Comparison of ENCODE assay signal across 23 cellular contexts in genomic region chr19:29532956-29533355, GRCh38. TPM values are rescaled to one million over a fixed set of nuclear protein-coding genes. Genes with fewer than 3 reads are reported as not detected.
"Had no signal": no experiment of that assay in that cellular context is flagged by ENCODE, and none has a peak within 500 bp of the region (broad histone marks: within the 10 kb centered on the region; RNA-seq: fewer than 3 reads in every experiment).

No MANE protein-coding gene starts in this region.

- H3K9me3 Mint-ChIP-seq: dendritic cell treated with granulocyte-macrophage colony-stimulating factor and Interleukin-4, amounts not matched to agents 40 ng/mL and 50 ng/mL, for 4 days; effector memory CD8-positive, alpha-beta T cell; type B pancreatic cell had no signal

- H3K4me1 ChIP-seq: gastrocnemius medialis had no signal

- H3K27ac Mint-ChIP-seq: dendritic cell treated with granulocyte-macrophage colony-stimulating factor and Interleukin-4, amounts not matched to agents 40 ng/mL and 50 ng/mL, for 4 days; effector memory CD8-positive, alpha-beta T cell; immature natural killer cell; naive thymus-derived CD4-positive, alpha-beta T cell; nephron progenitor cell; type B pancreatic cell had no signal

- H3K4me3 ChIP-seq: esophagus muscularis mucosa, gastrocnemius medialis, left ventricle myocardium inferior, lung, thyroid gland, uterus had no signal

- H3K36me3 Mint-ChIP-seq: immature natural killer cell; naive thymus-derived CD4-positive, alpha-beta T cell; type B pancreatic cell had no signal

- H3K9me3 ChIP-seq: gastrocnemius medialis, left ventricle myocardium inferior, thyroid gland, uterus had no signal

- H3K4me3 Mint-ChIP-seq: dendritic cell treated with granulocyte-macrophage colony-stimulating factor and Interleukin-4, amounts not matched to agents 40 ng/mL and 50 ng/mL, for 4 days; effector memory CD8-positive, alpha-beta T cell; immature natural killer cell; naive thymus-derived CD4-positive, alpha-beta T cell; nephron progenitor cell; type B pancreatic cell had no signal

- H3K36me3 ChIP-seq: esophagus muscularis mucosa, gastrocnemius medialis, left ventricle myocardium inferior, thyroid gland, uterus had no signal

- ATAC-seq: effector memory CD8-positive, alpha-beta T cell; gastrocnemius medialis; left cardiac atrium; naive thymus-derived CD4-positive, alpha-beta T cell had no signal

- DNase-seq: effector memory CD8-positive, alpha-beta T cell; gastrocnemius medialis; immature natural killer cell; left cardiac atrium; left ventricle myocardium inferior; mesenchymal stem cell; naive thymus-derived CD4-positive, alpha-beta T cell; nephron progenitor cell; stimulated activated CD4-positive, alpha-beta T cell treated with anti-CD3 and anti-CD28 coated beads, Interleukin-2, amount 100 ng/mL, for 24 hours; stimulated activated CD4-positive, alpha-beta T cell treated with anti-CD3 and anti-CD28 coated beads, Interleukin-4, amount 100 ng/mL, for 4 hours; stimulated activated naive CD4-positive, alpha-beta T cell; thyroid gland had no signal

- H3K27ac ChIP-seq: epithelial cell of prostate, esophagus muscularis mucosa, gastrocnemius medialis, left ventricle myocardium inferior, thyroid gland, uterus had no signal

RNA-seq across cellular contexts. Expression of gene VSTM2B, which starts 7.2 kb away (rescaled TPM):
- total RNA-seq: fibroblast of villous mesenchyme, gastrocnemius medialis, kidney, left cardiac atrium, left ventricle myocardium inferior, lung, mononuclear cell, omental fat pad, pulmonary artery endothelial cell, thyroid gland, uterus had no signal
- polyA plus RNA-seq: lung; naive thymus-derived CD4-positive, alpha-beta T cell had no signal
